Comparison of ENCODE assay signal across 11 cellular contexts in the genomic region with DNA sequence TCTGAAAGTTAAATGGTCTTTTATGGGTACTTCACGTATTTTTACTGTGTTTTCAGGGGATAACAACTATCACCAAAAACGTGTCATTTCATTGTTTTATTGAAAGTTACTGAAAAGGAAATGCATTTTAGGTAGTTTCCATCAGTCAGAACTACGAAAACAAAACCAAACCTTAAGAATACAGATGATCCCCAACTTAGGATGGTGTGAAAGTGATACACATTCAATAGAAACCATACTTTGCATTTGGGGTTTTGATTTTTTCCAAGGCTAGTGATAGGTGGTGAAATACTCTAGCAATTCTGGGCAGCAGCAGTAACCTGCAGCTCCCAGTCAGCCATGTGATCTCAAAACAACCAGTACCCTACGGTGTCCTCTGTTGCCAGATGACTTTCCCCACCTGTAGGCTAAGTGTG. TPM values are rescaled to one million over a fixed set of nuclear protein-coding genes. Genes with fewer than 3 reads are reported as not detected.
A peak's percentile ranks its signal among the peaks of the same experiment; 100 is the strongest.
DNase-seq lines count a peak whose midpoint lies in the region; ATAC-seq, FAIRE-seq and TF ChIP-seq lines count a peak whose summit lies in the region.
"Had no signal": no experiment of that assay in that cellular context is flagged by ENCODE, and none has a peak within 500 bp of the region (broad histone marks: within the 10 kb centered on the region; RNA-seq: fewer than 3 reads in every experiment).

No MANE protein-coding gene starts in this region.

- peaks cover 98% of the 10 kb centered on the region for H3K4me1 Mint-ChIP-seq in activated naive CD4-positive, alpha-beta T cell treated with anti-CD3 and anti-CD28 coated beads, Interleukin-2, amount 10 ng/mL, durations not matched to agents 7 days and 5 days
- H3K4me1 Mint-ChIP-seq in nephron progenitor cell, result peaks cover 15% of the 10 kb centered on the region

- no peak overlapping the region for H2AFZ ChIP-seq in HepG2 (ENCODE audit: low read length)
- H2AFZ ChIP-seq: PC-9 had no signal

- BruUV-seq in HepG2 (replicated peaks; lab: Mats Ljungman, UMichigan), result no TSS peak

- TF ChIP-seq POLR2A in GM18505 (IDR thresholded peaks at IDR 0.05; ENCODE audit: borderline replicate concordance, extremely low read depth, insufficient read depth, insufficient read length) (no peak), HepG2 (IDR thresholded peaks at IDR 0.05; ENCODE audit: insufficient read depth in 1 of 2, low read depth in 2 of 2, low read length in 2 of 2) (no peak)

- intact Hi-C loops in HepG2 (cut with micrococcal nuclease; ENCODE audit: unreplicated experiment), result no loop called here

- no peak for FAIRE-seq in HepG2 (lab: Jason Lieb, UNC)

- H3K27me3 ChIP-seq in HepG2 (ENCODE audit: control insufficient read depth in 1 of 2, insufficient read depth in 2 of 2, low read length in 2 of 2), result no peaks in the 10 kb centered on the region

- no peak for TF ChIP-seq RAD21 in HepG2 (CRISPR knock-in tag; IDR thresholded peaks at IDR 0.05)

- TF ChIP-seq CTCF in nephron progenitor cell (IDR thresholded peaks at IDR 0.05), result no peak
- TF ChIP-seq CTCF in HepG2 (CRISPR knock-in tag; IDR thresholded peaks at IDR 0.05), result no peak

- CTCF ChIA-PET in activated naive CD4-positive, alpha-beta T cell treated with anti-CD3 and anti-CD28 coated beads, Interleukin-2, amount 10 ng/mL, durations not matched to agents 7 days and 5 days (lab: Charles Lee), result interaction anchor here (1.0 kb wide), 1 partner anchor 106 kb away, joined by 3 read pairs; no protein-coding TSS in a partner anchor
- CTCF ChIA-PET in HepG2 (lab: Yijun Ruan, JAX; ENCODE audit: low intra/inter-chr PET ratio, low total read pairs), result no interaction called here

- H3K9ac ChIP-seq in HepG2 (ENCODE audit: insufficient read depth, low read depth, low read length), result no peak overlapping the region

- H3K9me3 Mint-ChIP-seq in activated naive CD4-positive, alpha-beta T cell treated with anti-CD3 and anti-CD28 coated beads, Interleukin-2, amount 10 ng/mL, durations not matched to agents 7 days and 5 days, result no peaks in the 10 kb centered on the region
- H3K9me3 Mint-ChIP-seq in nephron progenitor cell, result no peaks in the 10 kb centered on the region

- in situ Hi-C loops in HepG2 (cut with HindIII; ENCODE audit: extremely low pct_ligation_motif_present, low pct_unique_long_range_greater_than_20kb), result loop anchor here (10.0 kb wide), 1 partner anchor 229 kb away; no protein-coding TSS in a partner anchor

- peaks cover 74% of the 10 kb centered on the region for H3K4me1 ChIP-seq in HepG2 (ENCODE audit: insufficient read depth, low read length)

- no peak overlapping the region for H3K4me3 ChIP-seq in HepG2 (replicated peaks in 1 of 3; ENCODE audit: insufficient read depth in 1 of 3, low read depth in 2 of 3, low read length in 3 of 3)
- H3K4me3 ChIP-seq: PC-9, thoracic aorta had no signal

- 93% methylated on average over 4 of the region's 4 CpGs for WGBS in HepG2 (ENCODE audit: low lambda C conversion rate)

- H3K4me2 ChIP-seq in HepG2 (ENCODE audit: low read depth, low read length), result no peak overlapping the region
- H3K4me2 ChIP-seq: PC-9 had no signal

- H3K27me3 Mint-ChIP-seq in activated naive CD4-positive, alpha-beta T cell treated with anti-CD3 and anti-CD28 coated beads, Interleukin-2, amount 10 ng/mL, durations not matched to agents 7 days and 5 days, result no peaks in the 10 kb centered on the region
- no peaks in the 10 kb centered on the region for H3K27me3 Mint-ChIP-seq in nephron progenitor cell (ENCODE audit: low read depth, poor library complexity)

- no peak overlapping the region for H3K27ac ChIP-seq in HepG2 (ENCODE audit: extremely low read length, insufficient read depth, low read length)
- H3K27ac ChIP-seq: PC-9, thoracic aorta had no signal

- DNase-seq in activated naive CD4-positive, alpha-beta T cell treated with anti-CD3 and anti-CD28 coated beads, Interleukin-2, amount 10 ng/mL, durations not matched to agents 7 days and 5 days, result peak; percentile 57
- no peak for DNase-seq in nephron progenitor cell
- no peak for DNase-seq in SHP77 treated with DMSO at 0.1 percent for 48 hours (lab: John Stamatoyannopoulos, UW)
- DNase-seq in HepG2 (ENCODE audit: low spot score), result no peak
- no peak for DNase-seq in HT-29 (ENCODE audit: low spot score)
- DNase-seq: DMS53, PC-9 had no signal

- no peaks in the 10 kb centered on the region; a peak in 1 of 5 replicates for H3K36me3 ChIP-seq in HepG2 (replicated peaks in 1 of 2; ENCODE audit: control insufficient read depth in 1 of 2, insufficient read depth in 2 of 2, low read length in 2 of 2)
- H3K36me3 ChIP-seq: thoracic aorta had no signal

- peak overlapping the region; percentile 13 for H3K4me3 Mint-ChIP-seq in activated naive CD4-positive, alpha-beta T cell treated with anti-CD3 and anti-CD28 coated beads, Interleukin-2, amount 10 ng/mL, durations not matched to agents 7 days and 5 days
- H3K4me3 Mint-ChIP-seq in nephron progenitor cell, result no peak overlapping the region

- peaks cover 23% of the 10 kb centered on the region for H3K79me2 ChIP-seq in HepG2 (ENCODE audit: insufficient read depth, low read length)

- POLR2A ChIA-PET in HepG2 (lab: Yijun Ruan, JAX), result no interaction called here

- TF ChIP-seq EP300 in HepG2 (IDR thresholded peaks at IDR 0.05; ENCODE audit: low read depth in 2 of 2, low read length in 2 of 2) (no peak), HepG2 (CRISPR knock-in tag; IDR thresholded peaks at IDR 0.05; ENCODE audit: borderline replicate concordance) (no peak)

- H3K36me3 Mint-ChIP-seq in activated naive CD4-positive, alpha-beta T cell treated with anti-CD3 and anti-CD28 coated beads, Interleukin-2, amount 10 ng/mL, durations not matched to agents 7 days and 5 days, result peaks cover 26% of the 10 kb centered on the region
- peaks cover 5% of the 10 kb centered on the region for H3K36me3 Mint-ChIP-seq in nephron progenitor cell (ENCODE audit: low read depth)

- ATAC-seq in GM18505 (IDR thresholded peaks at IDR 0.05; ENCODE audit: unreplicated experiment) (peak; percentile 45), GM21360 (IDR thresholded peaks at IDR 0.05; ENCODE audit: unreplicated experiment) (peak; percentile 45), HG03103 (IDR thresholded peaks at IDR 0.05; ENCODE audit: low read depth, unreplicated experiment) (peak; percentile 37), HepG2 (no peak)

- H3K9me3 ChIP-seq in HepG2 (ENCODE audit: low read length), result no peaks in the 10 kb centered on the region
- H3K9me3 ChIP-seq: thoracic aorta had no signal

- H4K20me1 ChIP-seq in HepG2 (ENCODE audit: insufficient read depth, low read length), result no peaks in the 10 kb centered on the region

- H3K27ac Mint-ChIP-seq in activated naive CD4-positive, alpha-beta T cell treated with anti-CD3 and anti-CD28 coated beads, Interleukin-2, amount 10 ng/mL, durations not matched to agents 7 days and 5 days, result peak overlapping the region; percentile 84
- no peak overlapping the region for H3K27ac Mint-ChIP-seq in nephron progenitor cell

RNA-seq across cellular contexts. Expression of a gene that starts 25.9 kb away (rescaled TPM):
- total RNA-seq in HepG2 (2016; rRNA removed; fragmentation: Illumina TruSeq; extraction: Trizol), result 18.6 and 23.4 TPM in 2 replicates
- total RNA-seq in HepG2 (2016; cell fraction: cytosol; rRNA removed; fragmentation: Illumina TruSeq; extraction: Trizol; ENCODE audit: low read depth), result 6.3 TPM in 2 replicates
- total RNA-seq in HepG2 (2016; cell fraction: insoluble cytoplasmic fraction; rRNA removed; fragmentation: Illumina TruSeq; extraction: Trizol), result 20.7 and 23.3 TPM in 2 replicates
- total RNA-seq in HepG2 (2016; cell fraction: membrane; rRNA removed; fragmentation: Illumina TruSeq; extraction: Trizol), result 5.0 and 8.2 TPM in 2 replicates
- 39.5 and 46.3 TPM in 2 replicates for total RNA-seq in HepG2 (2016; cell fraction: nucleus; rRNA removed; fragmentation: Illumina TruSeq; extraction: Trizol)
- 23.5 and 29.5 TPM in 2 replicates for polyA plus RNA-seq in HepG2 (2011; rRNA removed)
- polyA plus RNA-seq in HepG2 (2011; cell fraction: cytosol; rRNA removed), result 5.5 and 9.2 TPM in 2 replicates
- polyA plus RNA-seq in HepG2 (2011; cell fraction: nucleus; rRNA removed), result 92.9 and 127 TPM in 2 replicates
- polyA plus RNA-seq in HepG2 (2012), result 10.2 and 15.7 TPM in 2 replicates
- 2.4 and 2.8 TPM in 2 replicates for polyA plus RNA-seq in HepG2 (2016; cell fraction: cytosol; fragmentation: Illumina TruSeq; extraction: Trizol; ENCODE audit: low read depth)
- polyA plus RNA-seq in HepG2 (2016; cell fraction: insoluble cytoplasmic fraction; fragmentation: Illumina TruSeq; extraction: Trizol; ENCODE audit: low read depth), result 17.1 and 17.6 TPM in 2 replicates
- polyA plus RNA-seq in HepG2 (2016; cell fraction: membrane; fragmentation: Illumina TruSeq; extraction: Trizol; ENCODE audit: low read depth), result 4.6 and 4.7 TPM in 2 replicates
- polyA plus RNA-seq in HepG2 (2016; cell fraction: nucleus; fragmentation: Illumina TruSeq; extraction: Trizol; ENCODE audit: insufficient read depth, low read depth), result 53.0 and 69.1 TPM in 2 replicates
- 14.9 and 26.4 TPM in 2 replicates for polyA minus RNA-seq in HepG2 (2011; rRNA and poly(A)+ RNA removed; ENCODE audit: low replicate concordance)
- polyA minus RNA-seq in HepG2 (2011; cell fraction: cytosol; rRNA and poly(A)+ RNA removed), result 3.9 and 7.9 TPM in 2 replicates
- polyA minus RNA-seq in HepG2 (2011; cell fraction: nucleus; rRNA and poly(A)+ RNA removed), result 42.3 and 42.6 TPM in 2 replicates
- 9.1 and 9.4 TPM in 2 replicates for total RNA-seq in HT-29 (2014; rRNA removed; shearing (Covaris generic))

RNA-seq across cellular contexts. Expression of a gene that starts 32.3 kb away (rescaled TPM):
- total RNA-seq in HepG2 (2016; rRNA removed; fragmentation: Illumina TruSeq; extraction: Trizol), result 26.2 and 37.7 TPM in 2 replicates
- 3.1 and 3.4 TPM in 2 replicates for total RNA-seq in HepG2 (2016; cell fraction: cytosol; rRNA removed; fragmentation: Illumina TruSeq; extraction: Trizol; ENCODE audit: low read depth)
- 25.3 and 36.5 TPM in 2 replicates for total RNA-seq in HepG2 (2016; cell fraction: insoluble cytoplasmic fraction; rRNA removed; fragmentation: Illumina TruSeq; extraction: Trizol)
- total RNA-seq in HepG2 (2016; cell fraction: membrane; rRNA removed; fragmentation: Illumina TruSeq; extraction: Trizol), result 16.5 TPM in 2 replicates
- 36.5 and 38.6 TPM in 2 replicates for total RNA-seq in HepG2 (2016; cell fraction: nucleus; rRNA removed; fragmentation: Illumina TruSeq; extraction: Trizol)
- 36.5 and 50.7 TPM in 2 replicates for polyA plus RNA-seq in HepG2 (2011; rRNA removed)
- polyA plus RNA-seq in HepG2 (2011; cell fraction: cytosol; rRNA removed), result 33.7 and 46.9 TPM in 2 replicates
- polyA plus RNA-seq in HepG2 (2011; cell fraction: nucleus; rRNA removed), result 17.0 and 22.0 TPM in 2 replicates
- 18.9 and 24.9 TPM in 2 replicates for polyA plus RNA-seq in HepG2 (2012)
- polyA plus RNA-seq in HepG2 (2016; cell fraction: cytosol; fragmentation: Illumina TruSeq; extraction: Trizol; ENCODE audit: low read depth), result 2.3 and 2.8 TPM in 2 replicates
- polyA plus RNA-seq in HepG2 (2016; cell fraction: insoluble cytoplasmic fraction; fragmentation: Illumina TruSeq; extraction: Trizol; ENCODE audit: low read depth), result 23.7 TPM in 2 replicates
- 8.0 and 8.6 TPM in 2 replicates for polyA plus RNA-seq in HepG2 (2016; cell fraction: membrane; fragmentation: Illumina TruSeq; extraction: Trizol; ENCODE audit: low read depth)
- 41.8 and 43.1 TPM in 2 replicates for polyA plus RNA-seq in HepG2 (2016; cell fraction: nucleus; fragmentation: Illumina TruSeq; extraction: Trizol; ENCODE audit: insufficient read depth, low read depth)
- 0.87 and 184 TPM in 2 replicates for polyA minus RNA-seq in HepG2 (2011; rRNA and poly(A)+ RNA removed; ENCODE audit: low replicate concordance)
- 34.4 and 49.4 TPM in 2 replicates for polyA minus RNA-seq in HepG2 (2011; cell fraction: cytosol; rRNA and poly(A)+ RNA removed)
- 30.6 and 38.9 TPM in 2 replicates for polyA minus RNA-seq in HepG2 (2011; cell fraction: nucleus; rRNA and poly(A)+ RNA removed)
- total RNA-seq in HT-29 (2014; rRNA removed; shearing (Covaris generic)), result 0.89 and 1.3 TPM in 2 replicates
